8 cellular contexts compared by ENCODE assay signal in genomic region chr6:31558631-31559500, GRCh38. TPM values are rescaled to one million over a fixed set of nuclear protein-coding genes. Genes with fewer than 3 reads are reported as not detected.
A peak's percentile ranks its signal among the peaks of the same experiment; 100 is the strongest.
DNase-seq lines count a peak whose midpoint lies in the region; ATAC-seq and TF ChIP-seq lines count a peak whose summit lies in the region.

No MANE protein-coding gene starts in this region.

- CTCF ChIA-PET in CD4-positive, alpha-beta T cell (lab: Charles Lee), result interaction anchor here (0.7 to 6.2 kb wide), 7 partner anchors 8 to 39 kb away, joined by 3 to 32 read pairs (median 7); partner anchors contain the start of gene LTB

- no peak for TF ChIP-seq CTCF in CD4-positive, alpha-beta T cell (IDR thresholded peaks at IDR 0.05)
- no peak for TF ChIP-seq CTCF in MM.1S (IDR thresholded peaks at IDR 0.05; ENCODE audit: low read length)

- peak in 8 of 10 experiments; percentile 35 to 60 (median 53) for DNase-seq in CD4-positive, alpha-beta T cell
- no peak for DNase-seq in MM.1S
- DNase-seq in activated T-cell treated with anti-CD3 and anti-CD28 coated beads for 4 hours, result peak; percentile 67
- no peak for DNase-seq in Right ventricle myocardium inferior (ENCODE audit: missing footprints)
- peak; percentile 70 for DNase-seq in stimulated activated CD4-positive, alpha-beta T cell treated with anti-CD3 and anti-CD28 coated beads, Interleukin-12 subunit alpha, Interleukin-12 subunit beta, amount 100 ng/mL, for 4 hours
- DNase-seq in NCI-H748 (lab: John Stamatoyannopoulos, UW; ENCODE audit: unreplicated experiment), result no peak

- H3K79me2 ChIP-seq in MM.1S (ENCODE audit: low read length), result no peaks in the 10 kb centered on the region

- H3K4me1 Mint-ChIP-seq in CD4-positive, alpha-beta T cell (ENCODE audit: low read depth), result peaks cover 55% of the 10 kb centered on the region

- peak overlapping the region; percentile 82 for H3K4me3 Mint-ChIP-seq in CD4-positive, alpha-beta T cell

- H3K27me3 Mint-ChIP-seq in CD4-positive, alpha-beta T cell, result no peaks in the 10 kb centered on the region

- H3K4me1 ChIP-seq in MM.1S (ENCODE audit: low read length), result peaks cover 32% of the 10 kb centered on the region

- no peaks in the 10 kb centered on the region for H3K9me3 Mint-ChIP-seq in CD4-positive, alpha-beta T cell

- no peaks in the 10 kb centered on the region for H3K9me3 ChIP-seq in CD4-positive, alpha-beta T cell (ENCODE audit: control insufficient read depth, low read length)
- no peaks in the 10 kb centered on the region for H3K9me3 ChIP-seq in MM.1S (replicated peaks; ENCODE audit: insufficient read depth, low read length)

- H4K20me1 ChIP-seq in MM.1S (ENCODE audit: insufficient read depth, low read length), result peaks cover 10% of the 10 kb centered on the region; the same call in 1 of the 2 replicates

- H3K27ac Mint-ChIP-seq in CD4-positive, alpha-beta T cell, result peak overlapping the region; percentile 90

- no peaks in the 10 kb centered on the region for H3K36me3 ChIP-seq in MM.1S (replicated peaks; ENCODE audit: insufficient read depth, low read length)

- H3K4me3 ChIP-seq in MM.1S (ENCODE audit: low read length), result no peak overlapping the region

- no peak overlapping the region for H2AFZ ChIP-seq in MM.1S (ENCODE audit: low read length)

- H3K27ac ChIP-seq in CD4-positive, alpha-beta T cell (ENCODE audit: low read depth, low read length), result peak overlapping the region; percentile 74
- no peak overlapping the region for H3K27ac ChIP-seq in MM.1S (ENCODE audit: low read length)

- intact Hi-C loops in CD4-positive, alpha-beta T cell (cut with DNase I, micrococcal nuclease), result loop anchor here in 1 of 2 experiments (2.0 kb wide), 2 partner anchors 14 to 22 kb away; partner anchors contain the start of gene LTA
- intact Hi-C loops in Right ventricle myocardium inferior (cut with DNase I), result no loop called here

- POLR2A ChIA-PET in CD4-positive, alpha-beta T cell (lab: Charles Lee), result interaction anchor here (0.6 to 34.9 kb wide), 7 partner anchors 10 to 279 kb away, joined by 3 to 1160 read pairs (median 8); partner anchors contain the start of genes DDX39B, LST1, LTA and LTB

- H3K4me2 ChIP-seq in MM.1S (ENCODE audit: low read depth, low read length), result peak overlapping the region; percentile 67

- no peaks in the 10 kb centered on the region for H3K27me3 ChIP-seq in CD4-positive, alpha-beta T cell (ENCODE audit: control insufficient read depth, insufficient read depth, low read length)
- H3K27me3 ChIP-seq in MM.1S (replicated peaks; ENCODE audit: insufficient read depth, low read length), result 0 out of 2 replicates have a peak, but pooled peaks cover 7% of the 10 kb centered on the region

- peaks cover 15% of the 10 kb centered on the region for H3F3A ChIP-seq in MM.1S (ENCODE audit: insufficient read depth, low read length)

- peak; percentile 87 for ATAC-seq in CD4-positive, alpha-beta T cell (ENCODE audit: poor library complexity)
- ATAC-seq in Right ventricle myocardium inferior, result peak; percentile 54
- no peak for ATAC-seq in GM18861 (IDR thresholded peaks at IDR 0.05; ENCODE audit: unreplicated experiment)
- ATAC-seq in HG03432 (IDR thresholded peaks at IDR 0.05; ENCODE audit: unreplicated experiment), result no peak

- H3K36me3 Mint-ChIP-seq in CD4-positive, alpha-beta T cell (ENCODE audit: low read depth), result peaks cover 40% of the 10 kb centered on the region

- no peak overlapping the region for H3K9ac ChIP-seq in MM.1S (ENCODE audit: low read length)

- H3K9me2 ChIP-seq in MM.1S (replicated peaks; ENCODE audit: insufficient read depth, low read length), result no peaks in the 10 kb centered on the region

RNA-seq across cellular contexts. Expression of gene NFKBIL1, which starts 11.5 kb away (rescaled TPM):
- total RNA-seq in CD4-positive, alpha-beta T cell, result 1 to 10 TPM; 7.6 to 9.3 TPM
- 10.8 TPM for total RNA-seq in Right ventricle myocardium inferior

RNA-seq across cellular contexts. Expression of gene ATP6V1G2, which starts 12.5 kb away (rescaled TPM):
- total RNA-seq in CD4-positive, alpha-beta T cell, result 1 to 10 TPM; 2.6 to 3.3 TPM
- 2.2 TPM for total RNA-seq in Right ventricle myocardium inferior

RNA-seq across cellular contexts. Expression of gene LTA, which starts 13.2 kb away (rescaled TPM):
- total RNA-seq in CD4-positive, alpha-beta T cell, result 10 to 100 TPM; 15.4 to 16.7 TPM
- not detected for total RNA-seq in Right ventricle myocardium inferior

RNA-seq across cellular contexts. Expression of gene TNF, which starts 16.5 kb away (rescaled TPM):
- total RNA-seq in CD4-positive, alpha-beta T cell, result 10 to 100 TPM; 33.1 to 34.2 TPM
- total RNA-seq in Right ventricle myocardium inferior, result 0.51 TPM

RNA-seq across cellular contexts. Expression of gene DDX39B, which starts 17.1 kb away (rescaled TPM):
- 100 to 1,000 TPM; 483 to 498 TPM for total RNA-seq in CD4-positive, alpha-beta T cell
- total RNA-seq in Right ventricle myocardium inferior, result 159 TPM

Comparison
In these comparisons a context has a peak if more than half of its experiments do, and no peak if none do; other contexts are left out.
1. ATAC-seq: peak in CD4-positive, alpha-beta T cell (single experiment) and Right ventricle myocardium inferior (single experiment); none in GM18861 (single experiment) and HG03432 (single experiment).
2. DNase-seq: peak in CD4-positive, alpha-beta T cell (8 of 10), activated T-cell treated with anti-CD3 and anti-CD28 coated beads for 4 hours (single experiment) and stimulated activated CD4-positive, alpha-beta T cell treated with anti-CD3 and anti-CD28 coated beads, Interleukin-12 subunit alpha, Interleukin-12 subunit beta, amount 100 ng/mL, for 4 hours (single experiment); none in MM.1S (single experiment), Right ventricle myocardium inferior (single experiment) and NCI-H748 (single experiment).
3. RNA of gene LTA, which starts 13.2 kb away (total RNA-seq): 15.4 to 16.7 TPM in CD4-positive, alpha-beta T cell; not detected in Right ventricle myocardium inferior (single experiment); every median in the first group is over 10 times any median in the second.